ENCODE assay signal across 4 cellular contexts in genomic region chr1:92074446-92074845, GRCh38. TPM values are rescaled to one million over a fixed set of nuclear protein-coding genes. Genes with fewer than 3 reads are reported as not detected.
"Had no signal": no experiment of that assay in that cellular context is flagged by ENCODE, and none has a peak within 500 bp of the region (broad histone marks: within the 10 kb centered on the region; RNA-seq: fewer than 3 reads in every experiment).

No MANE protein-coding gene starts in this region.

RNA-seq across cellular contexts. Expression of gene SETSIP, which starts 0.8 kb away (rescaled TPM):
- total RNA-seq: LHCN-M2, M059J, MCF 10A had no signal

RNA-seq across cellular contexts. Expression of gene EPHX4, which starts 44.7 kb away (rescaled TPM):
- total RNA-seq: NCI-H460 had no signal
